ENCODE assay signal across 20 cellular contexts in the genomic region with DNA sequence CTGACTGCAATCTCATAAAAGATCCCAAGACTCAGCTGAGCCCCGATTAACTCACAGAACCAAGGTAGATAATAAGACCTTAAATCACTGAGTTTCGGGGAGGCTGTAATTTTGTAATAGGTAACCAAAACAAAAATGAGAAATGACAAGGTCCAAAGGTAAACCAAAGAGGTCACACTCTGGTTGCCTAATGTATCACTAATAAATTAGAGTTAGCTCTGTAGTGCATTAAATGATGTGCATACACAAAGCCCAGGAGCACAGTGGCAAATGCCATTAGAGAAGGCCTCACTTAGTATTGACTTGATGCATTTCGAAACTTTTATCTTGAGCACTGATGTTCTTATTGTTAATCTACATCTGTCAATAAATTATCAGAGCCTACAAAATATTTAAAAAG.
"Had no signal": no experiment of that assay in that cellular context is flagged by ENCODE, and none has a peak within 500 bp of the region (broad histone marks: within the 10 kb centered on the region; RNA-seq: fewer than 3 reads in every experiment).

No MANE protein-coding gene starts in this region.

- H3K9me3 Mint-ChIP-seq: naive thymus-derived CD8-positive, alpha-beta T cell; stimulated activated memory B cell treated with anti-CD40 and anti-IgM and Interleukin-4, amounts not matched to agents 10 μg/mL and 1 μg/mL and 100 μg/mL, for 72 hours had no signal

- H3K4me1 ChIP-seq: lower lobe of right lung, spleen had no signal

- H3K27ac ChIP-seq: left ventricle myocardium inferior, lower lobe of right lung, ovary, psoas muscle, skin epidermis, spleen, thoracic aorta, tibial nerve, upper lobe of left lung had no signal

- ATAC-seq: left cardiac atrium; lower lobe of right lung; naive thymus-derived CD8-positive, alpha-beta T cell; psoas muscle; right cardiac atrium; stimulated activated memory B cell treated with anti-CD40 and anti-IgM and Interleukin-4, amounts not matched to agents 10 μg/mL and 1 μg/mL and 100 μg/mL, for 72 hours; stimulated activated naive CD8-positive, alpha-beta T cell treated with anti-CD3 and anti-CD28 coated beads, Interleukin-15, Interleukin-2, amounts not matched to agents 100 U/mL and 50 U/mL, for 24 hours had no signal

- H3K27me3 ChIP-seq: dorsolateral prefrontal cortex, ovary, spleen, tibial nerve, upper lobe of left lung had no signal

- H3K36me3 ChIP-seq: left ventricle myocardium inferior, lower lobe of right lung, ovary, thoracic aorta, upper lobe of left lung had no signal

- DNase-seq: dorsolateral prefrontal cortex; effector CD4-positive, alpha-beta T cell; head of caudate nucleus; left cardiac atrium; left ventricle myocardium inferior; lower lobe of right lung; naive thymus-derived CD8-positive, alpha-beta T cell; occipital lobe; ovary; posterior cingulate gyrus; psoas muscle; right cardiac atrium; spleen; stimulated activated CD4-positive, alpha-beta T cell treated with anti-CD3 and anti-CD28 coated beads, Interleukin-4, amount 100 ng/mL, for 4 hours; stimulated activated naive CD8-positive, alpha-beta T cell treated with anti-CD3 and anti-CD28 coated beads, Interleukin-15, Interleukin-2, amounts not matched to agents 100 U/mL and 50 U/mL, for 24 hours; upper lobe of left lung had no signal

- H3K4me3 ChIP-seq: dorsolateral prefrontal cortex, left ventricle myocardium inferior, lower lobe of right lung, ovary, psoas muscle, skin epidermis, spleen, thoracic aorta, tibial nerve, upper lobe of left lung had no signal

- H3K27me3 Mint-ChIP-seq: stimulated activated memory B cell treated with anti-CD40 and anti-IgM and Interleukin-4, amounts not matched to agents 10 μg/mL and 1 μg/mL and 100 μg/mL, for 72 hours had no signal

- H3K4me1 Mint-ChIP-seq: naive thymus-derived CD8-positive, alpha-beta T cell; stimulated activated memory B cell treated with anti-CD40 and anti-IgM and Interleukin-4, amounts not matched to agents 10 μg/mL and 1 μg/mL and 100 μg/mL, for 72 hours had no signal

- H3K27ac Mint-ChIP-seq: naive thymus-derived CD8-positive, alpha-beta T cell; stimulated activated memory B cell treated with anti-CD40 and anti-IgM and Interleukin-4, amounts not matched to agents 10 μg/mL and 1 μg/mL and 100 μg/mL, for 72 hours had no signal

- H3K4me3 Mint-ChIP-seq: naive thymus-derived CD8-positive, alpha-beta T cell; stimulated activated memory B cell treated with anti-CD40 and anti-IgM and Interleukin-4, amounts not matched to agents 10 μg/mL and 1 μg/mL and 100 μg/mL, for 72 hours had no signal

- H3K9me3 ChIP-seq: left ventricle myocardium inferior, lower lobe of right lung, ovary, psoas muscle, spleen, thoracic aorta, tibial nerve, upper lobe of left lung had no signal
